In the genomic region with DNA sequence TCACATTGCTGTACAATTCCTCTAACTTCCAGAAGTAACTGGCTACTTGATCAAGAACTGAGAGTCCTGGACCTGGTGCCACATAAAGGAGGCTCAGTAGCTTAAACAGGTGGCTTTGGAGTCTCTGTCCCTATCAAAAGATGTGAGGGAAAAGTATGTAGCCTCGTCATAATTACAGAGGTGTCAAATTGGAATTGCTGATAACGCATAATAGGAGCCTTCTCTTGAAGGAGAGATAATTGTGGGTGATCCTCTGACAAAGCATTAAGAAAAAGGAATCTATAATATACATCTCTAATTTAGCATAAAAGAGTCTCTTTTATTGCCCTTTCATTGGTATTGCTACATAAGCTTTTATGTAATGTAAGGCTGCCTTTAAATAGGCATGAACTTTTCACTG, we compare ENCODE assay signal across 19 cellular contexts.
DNase-seq lines count a peak whose midpoint lies in the region; ATAC-seq, FAIRE-seq and TF ChIP-seq lines count a peak whose summit lies in the region.
"Had no signal": no experiment of that assay in that cellular context is flagged by ENCODE, and none has a peak within 500 bp of the region (broad histone marks: within the 10 kb centered on the region; RNA-seq: fewer than 3 reads in every experiment).

No MANE protein-coding gene starts in this region.

- H3K9me3 ChIP-seq in DND-41 (ENCODE audit: insufficient read depth, low read length, severe bottlenecking) (no peaks in the 10 kb centered on the region), adipocyte (ENCODE audit: control insufficient read depth, low read length) (no peaks in the 10 kb centered on the region), upper lobe of left lung (no peaks in the 10 kb centered on the region)
- H3K9me3 ChIP-seq: BLaER1, HAP-1 had no signal

- no peak overlapping the region for H3K4me3 ChIP-seq in DND-41 (ENCODE audit: low read depth in 1 of 2, low read length in 2 of 2)
- no peak overlapping the region for H3K4me3 ChIP-seq in adipocyte (ENCODE audit: low read length)
- H3K4me3 ChIP-seq in upper lobe of left lung = no peak overlapping the region
- H3K4me3 ChIP-seq: BLaER1, GM12878, GM23338, HAP-1 had no signal

- TF ChIP-seq EP300 in upper lobe of left lung (IDR thresholded peaks at IDR 0.05) = no peak

- H3K27me3 ChIP-seq in DND-41 (ENCODE audit: insufficient read depth, low read length, poor library complexity) = no peaks in the 10 kb centered on the region
- no peaks in the 10 kb centered on the region for H3K27me3 ChIP-seq in adipocyte (replicated peaks; ENCODE audit: control insufficient read depth, insufficient read depth, low read length)
- H3K27me3 ChIP-seq in upper lobe of left lung = no peaks in the 10 kb centered on the region
- H3K27me3 ChIP-seq: BLaER1 had no signal

- 82 to 87% methylated on average over 2 of the region's 2 CpGs for WGBS in upper lobe of left lung, 2 donors

- no peaks in the 10 kb centered on the region for H3K4me1 ChIP-seq in DND-41 (ENCODE audit: insufficient read depth, low read length)
- H3K4me1 ChIP-seq in adipocyte (ENCODE audit: control insufficient read depth, insufficient read depth, low read length) = no peaks in the 10 kb centered on the region
- H3K4me1 ChIP-seq in upper lobe of left lung = no peaks in the 10 kb centered on the region
- H3K4me1 ChIP-seq: BLaER1, HAP-1 had no signal

- FAIRE-seq in H54 (lab: Jason Lieb, UNC) = no peak
- FAIRE-seq: GM12878, GM19239 had no signal

- H3K27ac ChIP-seq in DND-41 (ENCODE audit: low read length) = no peak overlapping the region
- no peak overlapping the region for H3K27ac ChIP-seq in upper lobe of left lung
- H3K27ac ChIP-seq: BLaER1, C4-2B had no signal

- no peak overlapping the region for H3K9ac ChIP-seq in DND-41 (ENCODE audit: low read depth, low read length)
- H3K9ac ChIP-seq in adipocyte (ENCODE audit: low read length) = no peak overlapping the region
- H3K9ac ChIP-seq: BLaER1 had no signal

- TF ChIP-seq POLR2A in upper lobe of left lung (IDR thresholded peaks at IDR 0.05) (no peak), H54 (IDR thresholded peaks at IDR 0.05; ENCODE audit: low read depth, low read length) (no peak)

- H3K4me2 ChIP-seq in DND-41 (ENCODE audit: insufficient read depth, low read length) = no peak overlapping the region
- H3K4me2 ChIP-seq: BLaER1, GM23338 had no signal

- H3K79me2 ChIP-seq in DND-41 (ENCODE audit: insufficient read depth, low read length) = no peaks in the 10 kb centered on the region

- H3K36me3 ChIP-seq in DND-41 (ENCODE audit: insufficient read depth, low read length) = no peaks in the 10 kb centered on the region
- H3K36me3 ChIP-seq in adipocyte (ENCODE audit: control insufficient read depth, insufficient read depth, low read length, severe bottlenecking) = no peaks in the 10 kb centered on the region
- H3K36me3 ChIP-seq in upper lobe of left lung = no peaks in the 10 kb centered on the region
- H3K36me3 ChIP-seq: BLaER1, HAP-1 had no signal

- TF ChIP-seq CTCF in DND-41 (IDR thresholded peaks at IDR 0.05; ENCODE audit: borderline replicate concordance, extremely low read depth, low read length, poor library complexity, severe bottlenecking) (no peak), upper lobe of left lung (IDR thresholded peaks at IDR 0.05) (no peak)

- H4K20me1 ChIP-seq in DND-41 (ENCODE audit: insufficient read depth, low read length) = no peaks in the 10 kb centered on the region
- H4K20me1 ChIP-seq: BLaER1 had no signal

- ATAC-seq in DND-41 (ENCODE audit: insufficient read depth, low read depth) (no peak), upper lobe of left lung (ENCODE audit: low FRiP score in 2 of 2) (no peak)
- ATAC-seq: CD8-positive, alpha-beta T cell; GM12878; GM23338 had no signal

- no peak for DNase-seq in DND-41
- DNase-seq in NCI-H146 (lab: John Stamatoyannopoulos, UW) = peak; percentile 17
- DNase-seq in adipocyte (ENCODE audit: low read depth) = peak; percentile 3
- no peak for DNase-seq in upper lobe of left lung
- DNase-seq in H54 (ENCODE audit: insufficient read length, low spot score) = no peak
- no peak for DNase-seq in activated gamma-delta T cell (lab: John Stamatoyannopoulos, UW)
- DNase-seq: Caco-2; CD4-positive, CD25-positive, alpha-beta regulatory T cell; CD8-positive, alpha-beta T cell; DMS153; EL; GDM1; HFFc6 had no signal

- peak overlapping the region; percentile 48; the same call in 1 of the 2 replicates for H2AFZ ChIP-seq in DND-41 (ENCODE audit: low read depth, low read length)
- H2AFZ ChIP-seq: GM23338 had no signal

Comparison
In these comparisons a context has a peak if more than half of its experiments do, and no peak if none do; other contexts are left out.
1. DNase-seq: peak in NCI-H146 (single experiment) and adipocyte (single experiment); none in DND-41 (single experiment), upper lobe of left lung (0 of 2), H54 (single experiment) and activated gamma-delta T cell (single experiment).